19 cellular contexts compared by ENCODE assay signal in the genomic region with DNA sequence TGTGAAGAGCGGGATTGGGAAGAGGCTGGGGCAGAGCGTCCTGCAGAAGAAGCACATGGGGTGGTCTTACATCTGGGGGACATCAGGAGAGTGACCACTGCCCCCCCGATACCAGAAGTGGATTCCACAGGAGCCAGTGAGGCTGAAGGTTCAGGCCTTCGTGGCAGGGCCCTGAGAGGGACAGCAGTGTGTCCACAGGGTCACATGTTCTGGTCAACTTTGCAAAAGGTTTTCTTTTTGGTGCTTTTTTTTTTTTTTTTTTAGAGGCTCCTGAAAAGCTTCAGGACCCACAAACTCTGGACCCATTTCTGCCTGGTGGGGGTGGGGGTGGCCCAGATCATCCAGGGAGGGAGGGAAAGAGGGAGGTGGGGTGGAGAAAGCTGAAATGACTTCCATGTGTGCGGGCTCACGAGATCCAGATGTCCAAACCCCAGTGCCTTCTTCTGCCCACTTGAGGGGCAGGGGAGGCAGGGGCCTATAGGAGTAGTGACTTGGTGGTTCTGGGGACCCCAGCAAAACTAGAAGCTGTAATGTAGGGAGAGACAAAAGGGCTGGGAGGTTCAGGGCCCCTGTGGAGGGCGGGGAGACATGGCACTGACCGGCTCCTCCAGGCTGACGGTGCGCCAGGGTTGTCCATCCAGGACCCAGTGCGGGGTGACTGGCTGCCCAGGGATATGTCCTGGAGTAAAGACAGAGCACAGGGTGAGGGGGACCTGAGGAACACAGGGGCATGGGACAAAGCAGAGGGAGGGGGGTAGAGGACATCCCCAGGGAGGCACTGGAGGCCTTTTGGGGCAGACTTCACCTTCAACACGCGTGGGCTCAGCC. TPM values are rescaled to one million over a fixed set of nuclear protein-coding genes. Genes with fewer than 3 reads are reported as not detected.
DNase-seq lines count a peak whose midpoint lies in the region; ATAC-seq and TF ChIP-seq lines count a peak whose summit lies in the region.
"Had no signal": no experiment of that assay in that cellular context is flagged by ENCODE, and none has a peak within 500 bp of the region (broad histone marks: within the 10 kb centered on the region; RNA-seq: fewer than 3 reads in every experiment).

No MANE protein-coding gene starts in this region.

- 59 to 63% methylated on average over 10 to 11 of the region's 13 CpGs for WGBS in gastroesophageal sphincter (ENCODE audit: low coverage in 1 of 2), 2 donors
- WGBS in prostate gland: 75% methylated on average over 13 of the region's 13 CpGs
- no CpG with 5 or more reads among the region's 13 CpGs for WGBS in mesendoderm (ENCODE audit: extremely low coverage, insufficient coverage, low lambda C conversion rate)

- no peak overlapping the region for H3K18ac ChIP-seq in mesendoderm (ENCODE audit: low read length)

- DNase-seq in AG04450 (ENCODE audit: low read depth, low spot score) (no peak), RWPE2 (ENCODE audit: low spot score) (peak; percentile 62), prostate gland (ENCODE audit: low spot score) (no peak), GM19238 (ENCODE audit: insufficient read length, low spot score) (no peak), MG63 (no peak), mesendoderm (no peak)
- DNase-seq: activated CD4-positive, alpha-beta T cell treated with anti-CD3 and anti-CD28 coated beads, Interleukin-2, amount 10 ng/mL, durations not matched to agents 7 days and 5 days; activated T-cell treated with anti-CD3 and anti-CD28 coated beads, Interleukin-2, amount 50 U/mL, for 48 hours; GOT3; NCI-H1048; NCI-H2227 treated with DMSO at 0.1 percent for 48 hours; retina; stimulated activated CD4-positive, alpha-beta T cell treated with anti-CD3 and anti-CD28 coated beads, Interleukin-2, amount 100 ng/mL, for 48 hours had no signal

- no peak overlapping the region for H3K56ac ChIP-seq in mesendoderm (ENCODE audit: low read length)

- H3K9ac ChIP-seq in mesendoderm (ENCODE audit: low read length): no peak overlapping the region

- no peaks in the 10 kb centered on the region for H3K79me2 ChIP-seq in mesendoderm (ENCODE audit: control insufficient read depth, insufficient read depth, low read length)

- H3K4me2 ChIP-seq in mesendoderm (ENCODE audit: low read length): no peak overlapping the region

- CTCF ChIA-PET in AG04450 (lab: Charles Lee): interaction anchor here (0.7 to 6.5 kb wide), 6 partner anchors 8 to 500 kb away, joined by 3 to 110 read pairs (median 6); no protein-coding TSS in a partner anchor

- no peak overlapping the region for H2BK15ac ChIP-seq in mesendoderm (replicated peaks; ENCODE audit: low read depth)

- H3K79me1 ChIP-seq in mesendoderm (ENCODE audit: low read length): no peaks in the 10 kb centered on the region

- H3K27me3 ChIP-seq in AG04450 (ENCODE audit: control insufficient read depth, insufficient read depth, low read length): no peaks in the 10 kb centered on the region
- peaks cover 38% of the 10 kb centered on the region for H3K27me3 ChIP-seq in RWPE2 (ENCODE audit: insufficient read depth, poor library complexity, severe bottlenecking)
- H3K27me3 ChIP-seq in gastroesophageal sphincter: peaks cover 11% of the 10 kb centered on the region
- H3K27me3 ChIP-seq in prostate gland (replicated peaks; ENCODE audit: insufficient read depth): peaks cover 3% of the 10 kb centered on the region
- H3K27me3 ChIP-seq in MG63: no peaks in the 10 kb centered on the region
- H3K27me3 ChIP-seq in mesendoderm (ENCODE audit: insufficient read depth, low read length, poor library complexity): no peaks in the 10 kb centered on the region

- no peak for TF ChIP-seq CTCF in AG04450 (IDR thresholded peaks at IDR 0.05; ENCODE audit: low read depth, low read length)
- TF ChIP-seq CTCF in RWPE2 (IDR thresholded peaks at IDR 0.05; ENCODE audit: poor library complexity, severe bottlenecking): no peak
- no peak for TF ChIP-seq CTCF in gastroesophageal sphincter (IDR thresholded peaks at IDR 0.05)
- no peak for TF ChIP-seq CTCF in prostate gland (IDR thresholded peaks at IDR 0.05)

- no peak overlapping the region for H3K4me3 ChIP-seq in AG04450 (ENCODE audit: low read depth, low read length)
- no peak overlapping the region for H3K4me3 ChIP-seq in RWPE2 (ENCODE audit: severe bottlenecking)
- H3K4me3 ChIP-seq in gastroesophageal sphincter: peak overlapping the region in 1 of 2 donors; percentile 69
- no peak overlapping the region for H3K4me3 ChIP-seq in prostate gland
- H3K4me3 ChIP-seq in MG63: no peak overlapping the region
- no peak overlapping the region for H3K4me3 ChIP-seq in mesendoderm (ENCODE audit: low read length)
- H3K4me3 ChIP-seq: SJSA1 had no signal

- H4K8ac ChIP-seq in mesendoderm (ENCODE audit: low read depth, low read length): no peak overlapping the region

- no peak overlapping the region for H2AK5ac ChIP-seq in mesendoderm (ENCODE audit: low read length)

- POLR2A ChIA-PET in AG04450 (lab: Yijun Ruan, JAX): interaction anchor here (1.2 kb wide), 1 partner anchor 32 kb away, joined by 3 read pairs; no protein-coding TSS in a partner anchor

- H4K5ac ChIP-seq in mesendoderm (ENCODE audit: low read length): no peak overlapping the region

- H3K4ac ChIP-seq in mesendoderm (ENCODE audit: low read depth, low read length): no peak overlapping the region

- no peak overlapping the region for H2BK120ac ChIP-seq in mesendoderm (ENCODE audit: low read depth, low read length)

- ATAC-seq in RWPE2 (ENCODE audit: low read depth) (no peak), gastroesophageal sphincter (no peak), GM18907 (IDR thresholded peaks at IDR 0.05; ENCODE audit: unreplicated experiment) (no peak)

- TF ChIP-seq EP300 in gastroesophageal sphincter (IDR thresholded peaks at IDR 0.05): no peak

- H3K36me3 ChIP-seq in RWPE2 (ENCODE audit: low read depth) (no peaks in the 10 kb centered on the region), gastroesophageal sphincter (peaks cover 0 to 16% of the 10 kb centered on the region in 2 donors), prostate gland (no peaks in the 10 kb centered on the region), MG63 (no peaks in the 10 kb centered on the region), mesendoderm (ENCODE audit: control insufficient read depth, insufficient read depth, low read length) (no peaks in the 10 kb centered on the region)
- H3K36me3 ChIP-seq: SJSA1 had no signal

- TF ChIP-seq POLR2A in gastroesophageal sphincter (IDR thresholded peaks at IDR 0.05): no peak
- TF ChIP-seq POLR2A in prostate gland (IDR thresholded peaks at IDR 0.05): no peak

- H3K23ac ChIP-seq in mesendoderm (ENCODE audit: low read length): no peak overlapping the region

- peak overlapping the region; percentile 57 for H3K27ac ChIP-seq in AG04450 (ENCODE audit: low read depth, low read length)
- no peak overlapping the region for H3K27ac ChIP-seq in RWPE2 (ENCODE audit: poor library complexity, severe bottlenecking)
- peak overlapping the region; percentile 73 to 96 (median 89) for H3K27ac ChIP-seq in gastroesophageal sphincter
- peak overlapping the region; percentile 69 to 76 for H3K27ac ChIP-seq in prostate gland
- H3K27ac ChIP-seq in mesendoderm (ENCODE audit: low read depth, low read length): no peak overlapping the region
- H3K27ac ChIP-seq: SJSA1 had no signal

- H2BK5ac ChIP-seq in mesendoderm (ENCODE audit: low read length): no peak overlapping the region

- H3K9me3 ChIP-seq in AG04450 (ENCODE audit: control insufficient read depth, insufficient read depth, low read length) (no peaks in the 10 kb centered on the region; the same call in 1 of the 2 replicates), RWPE2 (ENCODE audit: severe bottlenecking) (no peaks in the 10 kb centered on the region), gastroesophageal sphincter (no peaks in the 10 kb centered on the region), prostate gland (no peaks in the 10 kb centered on the region), MG63 (no peaks in the 10 kb centered on the region)
- H3K9me3 ChIP-seq: SJSA1 had no signal

- H3K4me1 ChIP-seq in RWPE2 (ENCODE audit: insufficient read depth, poor library complexity, severe bottlenecking): no peaks in the 10 kb centered on the region
- peaks cover 0 to 68% (median 34%) of the 10 kb centered on the region in 3 donors for H3K4me1 ChIP-seq in gastroesophageal sphincter
- H3K4me1 ChIP-seq in prostate gland (replicated peaks): no peaks in the 10 kb centered on the region
- H3K4me1 ChIP-seq in mesendoderm (ENCODE audit: control insufficient read depth, low read depth, low read length): no peaks in the 10 kb centered on the region

- intact Hi-C loops in prostate gland (cut with DNase I): loop anchor here (5.0 to 10.0 kb wide), 2 partner anchors 88 to 166 kb away; a partner anchor contains a TSS

RNA-seq across cellular contexts. Expression of a gene that starts 2.7 kb away (rescaled TPM):
- polyA plus RNA-seq in AG04450 (2011; rRNA removed): 16.3 and 18.3 TPM in 2 replicates
- 13.4 and 17.4 TPM in 2 replicates for polyA minus RNA-seq in AG04450 (2011; rRNA and poly(A)+ RNA removed)
- 100 to 1,000 TPM in 1 of 4 donors, 10 to 100 TPM in 3; 15.9 to 105 (median 70.1) TPM for total RNA-seq in gastroesophageal sphincter
- total RNA-seq in prostate gland: 10 to 100 TPM; 18.2 to 38.3 TPM
- total RNA-seq in MG63 (2014; rRNA removed; shearing (Covaris generic); ENCODE audit: low replicate concordance): 4.9 and 7.3 TPM in 2 replicates
- 0.93 TPM for polyA plus RNA-seq in mesendoderm (2013, experiment 1 of 2)
- 0.95 TPM for polyA plus RNA-seq in mesendoderm (2013, experiment 2 of 2)
- total RNA-seq: A673; activated CD4-positive, alpha-beta T cell treated with anti-CD3 and anti-CD28 coated beads, Interleukin-2, amount 10 ng/mL, durations not matched to agents 7 days and 5 days; SJSA1 had no signal

RNA-seq across cellular contexts. Expression of a gene that starts 15.9 kb away (rescaled TPM):
- polyA plus RNA-seq in AG04450 (2011; rRNA removed): not detected in 2 replicates
- not detected in 2 replicates for polyA minus RNA-seq in AG04450 (2011; rRNA and poly(A)+ RNA removed)
- not detected for total RNA-seq in gastroesophageal sphincter
- total RNA-seq in prostate gland: not detected
- not detected in 2 replicates for total RNA-seq in MG63 (2014; rRNA removed; shearing (Covaris generic); ENCODE audit: low replicate concordance)
- not detected for polyA plus RNA-seq in mesendoderm (2013, experiment 1 of 2)
- not detected for polyA plus RNA-seq in mesendoderm (2013, experiment 2 of 2)
- total RNA-seq: A673; activated CD4-positive, alpha-beta T cell treated with anti-CD3 and anti-CD28 coated beads, Interleukin-2, amount 10 ng/mL, durations not matched to agents 7 days and 5 days; frontal cortex; myocyte; SJSA1 had no signal

RNA-seq across cellular contexts. Expression of a gene that starts 33.3 kb away (rescaled TPM):
- polyA plus RNA-seq in AG04450 (2011; rRNA removed): not detected in 2 replicates
- not detected in 2 replicates for polyA minus RNA-seq in AG04450 (2011; rRNA and poly(A)+ RNA removed)
- total RNA-seq in gastroesophageal sphincter (10 to 100 TPM; 10.1 to 17.2 (median 11.9) TPM), prostate gland (1 to 10 TPM in 1 of 2 donors, under 1 TPM in 1; 0.32 to 5.3 TPM)
- total RNA-seq in MG63 (2014; rRNA removed; shearing (Covaris generic); ENCODE audit: low replicate concordance): not detected in 2 replicates
- not detected for polyA plus RNA-seq in mesendoderm (2013, experiment 1 of 2)
- not detected for polyA plus RNA-seq in mesendoderm (2013, experiment 2 of 2)
- total RNA-seq: A673; activated CD4-positive, alpha-beta T cell treated with anti-CD3 and anti-CD28 coated beads, Interleukin-2, amount 10 ng/mL, durations not matched to agents 7 days and 5 days; SJSA1 had no signal

RNA-seq across cellular contexts. Expression of a gene that starts 53.4 kb away (rescaled TPM):
- 0.05 and 0.09 TPM in 2 replicates for polyA plus RNA-seq in AG04450 (2011; rRNA removed)
- polyA minus RNA-seq in AG04450 (2011; rRNA and poly(A)+ RNA removed): 0.13 TPM in 1 of 2 replicates, not detected in the other
- total RNA-seq in gastroesophageal sphincter (10 to 100 TPM in 2 of 4 donors, 1 to 10 TPM in 2; 9.6 to 19.3 (median 14.4) TPM), prostate gland (1 to 10 TPM; 3.9 to 9.4 TPM)
- 0.03 TPM in 1 of 2 replicates, not detected in the other for total RNA-seq in MG63 (2014; rRNA removed; shearing (Covaris generic); ENCODE audit: low replicate concordance)
- 1.3 TPM for polyA plus RNA-seq in mesendoderm (2013, experiment 1 of 2)
- 1.1 TPM for polyA plus RNA-seq in mesendoderm (2013, experiment 2 of 2)
- total RNA-seq: A673; activated CD4-positive, alpha-beta T cell treated with anti-CD3 and anti-CD28 coated beads, Interleukin-2, amount 10 ng/mL, durations not matched to agents 7 days and 5 days; myocyte; SJSA1 had no signal

Comparison
In these comparisons a context has a peak if more than half of its experiments do, and no peak if none do; other contexts are left out.
1. H3K27ac ChIP-seq: peak in AG04450 (single experiment), gastroesophageal sphincter (4 of 4) and prostate gland (2 of 2); none in RWPE2 (single experiment) and mesendoderm (single experiment).